Comparison of ENCODE assay signal across 9 cellular contexts in the genomic region with DNA sequence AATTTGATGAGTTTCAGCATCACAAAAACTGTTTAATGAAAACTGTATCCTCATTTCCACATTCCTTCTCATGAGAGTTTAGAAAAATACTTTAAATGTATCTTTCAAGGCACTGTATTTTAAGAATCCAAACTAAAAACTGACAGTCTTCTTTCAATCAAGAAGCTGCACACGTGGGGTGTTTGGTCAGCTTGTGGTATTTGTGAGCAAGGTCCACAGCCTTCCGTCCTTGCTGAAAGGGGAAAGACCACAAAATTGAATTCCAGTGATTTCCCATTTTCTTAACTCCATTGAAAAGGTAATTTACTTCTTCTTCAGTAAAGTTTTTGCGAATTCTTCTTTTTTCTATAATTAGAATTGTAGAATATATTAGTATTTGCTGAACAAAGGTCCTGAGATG. TPM values are rescaled to one million over a fixed set of nuclear protein-coding genes. Genes with fewer than 3 reads are reported as not detected.
"Had no signal": no experiment of that assay in that cellular context is flagged by ENCODE, and none has a peak within 500 bp of the region (broad histone marks: within the 10 kb centered on the region; RNA-seq: fewer than 3 reads in every experiment).

No MANE protein-coding gene starts in this region.

- DNase-seq: IMR-90, KBM-7, KG1 had no signal

- H3K27ac ChIP-seq: HL-60, KMS-11 had no signal

- H3K9ac ChIP-seq: KMS-11 had no signal

- FAIRE-seq: HTR-8/SVneo had no signal

- H3K4me2 ChIP-seq: KMS-11 had no signal

RNA-seq across cellular contexts. Expression of a gene that starts 46.6 kb away (rescaled TPM):
- total RNA-seq: HT-29, HT1080, IMR-90 had no signal
- polyA plus RNA-seq: IgD-negative memory B cell, IMR-90 had no signal
